ENCODE assay signal across 23 cellular contexts in genomic region chr13:30499338-30499737, GRCh38. TPM values are rescaled to one million over a fixed set of nuclear protein-coding genes. Genes with fewer than 3 reads are reported as not detected.
A peak's percentile ranks its signal among the peaks of the same experiment; 100 is the strongest.
DNase-seq lines count a peak whose midpoint lies in the region; ATAC-seq, FAIRE-seq and TF ChIP-seq lines count a peak whose summit lies in the region.
"Had no signal": no experiment of that assay in that cellular context is flagged by ENCODE, and none has a peak within 500 bp of the region (broad histone marks: within the 10 kb centered on the region; RNA-seq: fewer than 3 reads in every experiment).

No MANE protein-coding gene starts in this region.

- no peaks in the 10 kb centered on the region for H3K36me3 ChIP-seq in astrocyte (ENCODE audit: insufficient read depth, low read length)
- H3K36me3 ChIP-seq: MG63 had no signal

- no peaks in the 10 kb centered on the region for H3K79me2 ChIP-seq in astrocyte (ENCODE audit: insufficient read depth, low read length)

- H3K27me3 ChIP-seq in astrocyte (ENCODE audit: insufficient read depth, low read length): no peaks in the 10 kb centered on the region
- H3K27me3 ChIP-seq: MG63 had no signal

- H3K4me3 ChIP-seq in astrocyte (ENCODE audit: insufficient read depth, low read depth, low read length): no peak overlapping the region
- H3K4me3 ChIP-seq: MG63, PC-9 had no signal

- no peak overlapping the region for H3K4me2 ChIP-seq in astrocyte (ENCODE audit: low read length)
- H3K4me2 ChIP-seq: PC-9 had no signal

- no peak overlapping the region for H3K27ac ChIP-seq in astrocyte (ENCODE audit: low read depth, low read length)
- H3K27ac ChIP-seq: PC-9, RWPE1 had no signal

- H3K9ac ChIP-seq in astrocyte (ENCODE audit: low read length): no peak overlapping the region

- no peak overlapping the region for H2AFZ ChIP-seq in astrocyte (ENCODE audit: low read depth, low read length)
- H2AFZ ChIP-seq: PC-9 had no signal

- H3K4me1 Mint-ChIP-seq in stimulated activated naive CD8-positive, alpha-beta T cell treated with anti-CD3 and anti-CD28 coated beads, Interleukin-15, Interleukin-2, amounts not matched to agents 100 ng/mL and 50 ng/mL, for 24 hours (ENCODE audit: low read depth): peaks cover 10% of the 10 kb centered on the region
- H3K4me1 Mint-ChIP-seq in stimulated activated naive CD8-positive, alpha-beta T cell treated with anti-CD3 and anti-CD28 coated beads, Interleukin-15, amount 100 ng/mL, for 72 hours: peaks cover 6% of the 10 kb centered on the region
- peaks cover 9% of the 10 kb centered on the region for H3K4me1 Mint-ChIP-seq in astrocyte (ENCODE audit: low read depth, unreplicated experiment)
- peaks cover 4 to 15% of the 10 kb centered on the region in 2 donors for H3K4me1 Mint-ChIP-seq in stimulated activated naive B cell treated with anti-CD40 and anti-IgM and Interleukin-4, amounts not matched to agents 10 μg/mL and 1 μg/mL and 100 μg/mL, for 72 hours
- H3K4me1 Mint-ChIP-seq: B cell had no signal

- no peak for FAIRE-seq in astrocyte (lab: Jason Lieb, UNC)
- FAIRE-seq: A204.1 had no signal

- H3K9me3 ChIP-seq in astrocyte (ENCODE audit: insufficient read depth, low read depth, low read length): no peaks in the 10 kb centered on the region
- H3K9me3 ChIP-seq: MG63 had no signal

- no peaks in the 10 kb centered on the region for H3K36me3 Mint-ChIP-seq in stimulated activated naive CD8-positive, alpha-beta T cell treated with anti-CD3 and anti-CD28 coated beads, Interleukin-15, Interleukin-2, amounts not matched to agents 100 ng/mL and 50 ng/mL, for 24 hours (ENCODE audit: low read depth)
- H3K36me3 Mint-ChIP-seq in astrocyte (ENCODE audit: low read depth, unreplicated experiment): no peaks in the 10 kb centered on the region
- peaks cover 0 to 2% of the 10 kb centered on the region in 2 donors for H3K36me3 Mint-ChIP-seq in stimulated activated naive B cell treated with anti-CD40 and anti-IgM and Interleukin-4, amounts not matched to agents 10 μg/mL and 1 μg/mL and 100 μg/mL, for 72 hours

- DNase-seq in stimulated activated naive CD8-positive, alpha-beta T cell treated with anti-CD3 and anti-CD28 coated beads, Interleukin-15, amount 100 ng/mL, for 72 hours: no peak
- DNase-seq in MV-4-11 (lab: John Stamatoyannopoulos, UW) (peak; percentile 31), astrocyte (ENCODE audit: low read depth) (peak; percentile 8), NCI-H1048 (lab: John Stamatoyannopoulos, UW) (no peak)
- DNase-seq in stimulated activated naive B cell treated with anti-CD40 and anti-IgM and Interleukin-4, amounts not matched to agents 10 μg/mL and 1 μg/mL and 100 μg/mL, for 72 hours: no peak
- no peak for DNase-seq in activated CD4-positive, alpha-beta T cell treated with anti-CD3 and anti-CD28 coated beads, Interleukin-2, amount 50 U/mL, for 1 hour
- DNase-seq: CD4-positive, alpha-beta T cell; COR-L47; H7; MG63; NCI-H1694 treated with DMSO at 0.1 percent for 48 hours; NCI-H2081 treated with DMSO at 0.1 percent for 48 hours; NCI-H2171 treated with DMSO at 0.1 percent for 48 hours; NCI-H524 treated with DMSO at 0.1 percent for 48 hours; NCI-H82; PC-9; SHP77 treated with DMSO at 0.1 percent for 48 hours had no signal

- H3K27me3 Mint-ChIP-seq in stimulated activated naive CD8-positive, alpha-beta T cell treated with anti-CD3 and anti-CD28 coated beads, Interleukin-15, Interleukin-2, amounts not matched to agents 100 ng/mL and 50 ng/mL, for 24 hours: no peaks in the 10 kb centered on the region
- H3K27me3 Mint-ChIP-seq in stimulated activated naive CD8-positive, alpha-beta T cell treated with anti-CD3 and anti-CD28 coated beads, Interleukin-15, amount 100 ng/mL, for 72 hours: no peaks in the 10 kb centered on the region
- H3K27me3 Mint-ChIP-seq in astrocyte (ENCODE audit: low read depth, unreplicated experiment): no peaks in the 10 kb centered on the region
- no peaks in the 10 kb centered on the region for H3K27me3 Mint-ChIP-seq in stimulated activated naive B cell treated with anti-CD40 and anti-IgM and Interleukin-4, amounts not matched to agents 10 μg/mL and 1 μg/mL and 100 μg/mL, for 72 hours
- H3K27me3 Mint-ChIP-seq: B cell; CD4-positive, alpha-beta T cell had no signal

- TF ChIP-seq CTCF in astrocyte (IDR thresholded peaks at IDR 0.05; ENCODE audit: insufficient read depth, low read depth, low read length): no peak

- peak overlapping the region; percentile 57 for H3K27ac Mint-ChIP-seq in stimulated activated naive CD8-positive, alpha-beta T cell treated with anti-CD3 and anti-CD28 coated beads, Interleukin-15, Interleukin-2, amounts not matched to agents 100 ng/mL and 50 ng/mL, for 24 hours
- no peak overlapping the region for H3K27ac Mint-ChIP-seq in stimulated activated naive CD8-positive, alpha-beta T cell treated with anti-CD3 and anti-CD28 coated beads, Interleukin-15, amount 100 ng/mL, for 72 hours
- H3K27ac Mint-ChIP-seq in astrocyte (ENCODE audit: unreplicated experiment): no peak overlapping the region
- H3K27ac Mint-ChIP-seq in stimulated activated naive B cell treated with anti-CD40 and anti-IgM and Interleukin-4, amounts not matched to agents 10 μg/mL and 1 μg/mL and 100 μg/mL, for 72 hours: no peak overlapping the region
- H3K27ac Mint-ChIP-seq: B cell; CD4-positive, alpha-beta T cell had no signal

- H3K4me1 ChIP-seq in astrocyte (ENCODE audit: insufficient read depth, low read length): no peaks in the 10 kb centered on the region

- no peaks in the 10 kb centered on the region for H3K9me3 Mint-ChIP-seq in stimulated activated naive CD8-positive, alpha-beta T cell treated with anti-CD3 and anti-CD28 coated beads, Interleukin-15, Interleukin-2, amounts not matched to agents 100 ng/mL and 50 ng/mL, for 24 hours
- no peaks in the 10 kb centered on the region for H3K9me3 Mint-ChIP-seq in stimulated activated naive CD8-positive, alpha-beta T cell treated with anti-CD3 and anti-CD28 coated beads, Interleukin-15, amount 100 ng/mL, for 72 hours
- no peaks in the 10 kb centered on the region for H3K9me3 Mint-ChIP-seq in astrocyte (ENCODE audit: unreplicated experiment)
- H3K9me3 Mint-ChIP-seq in stimulated activated naive B cell treated with anti-CD40 and anti-IgM and Interleukin-4, amounts not matched to agents 10 μg/mL and 1 μg/mL and 100 μg/mL, for 72 hours: no peaks in the 10 kb centered on the region
- H3K9me3 Mint-ChIP-seq: CD4-positive, alpha-beta T cell had no signal

- no peak overlapping the region for H3K4me3 Mint-ChIP-seq in stimulated activated naive CD8-positive, alpha-beta T cell treated with anti-CD3 and anti-CD28 coated beads, Interleukin-15, Interleukin-2, amounts not matched to agents 100 ng/mL and 50 ng/mL, for 24 hours
- no peak overlapping the region for H3K4me3 Mint-ChIP-seq in stimulated activated naive CD8-positive, alpha-beta T cell treated with anti-CD3 and anti-CD28 coated beads, Interleukin-15, amount 100 ng/mL, for 72 hours
- H3K4me3 Mint-ChIP-seq in astrocyte (ENCODE audit: unreplicated experiment): no peak overlapping the region
- H3K4me3 Mint-ChIP-seq in stimulated activated naive B cell treated with anti-CD40 and anti-IgM and Interleukin-4, amounts not matched to agents 10 μg/mL and 1 μg/mL and 100 μg/mL, for 72 hours: no peak overlapping the region
- H3K4me3 Mint-ChIP-seq: B cell; CD4-positive, alpha-beta T cell had no signal

- H4K20me1 ChIP-seq in astrocyte (ENCODE audit: insufficient read depth, low read length): no peaks in the 10 kb centered on the region

- no peak for ATAC-seq in stimulated activated naive CD8-positive, alpha-beta T cell treated with anti-CD3 and anti-CD28 coated beads, Interleukin-15, amount 100 ng/mL, for 72 hours
- peak; percentile 50 to 65 for ATAC-seq in stimulated activated naive B cell treated with anti-CD40 and anti-IgM and Interleukin-4, amounts not matched to agents 10 μg/mL and 1 μg/mL and 100 μg/mL, for 72 hours (replicated peaks)
- no peak for ATAC-seq in GM19328 (IDR thresholded peaks at IDR 0.05; ENCODE audit: unreplicated experiment)
- ATAC-seq: SK-N-SH treated with all-trans-retinoic acid at 6 μM for 48 hours had no signal

RNA-seq across cellular contexts. Expression of gene HMGB1, which starts 33.6 kb away (rescaled TPM):
- 177 and 200 TPM in 2 replicates for total RNA-seq in astrocyte

Comparison
In these comparisons a context has a peak if more than half of its experiments do, and no peak if none do; other contexts are left out.
1. ATAC-seq: peak in stimulated activated naive B cell treated with anti-CD40 and anti-IgM and Interleukin-4, amounts not matched to agents 10 μg/mL and 1 μg/mL and 100 μg/mL, for 72 hours (2 of 2); none in stimulated activated naive CD8-positive, alpha-beta T cell treated with anti-CD3 and anti-CD28 coated beads, Interleukin-15, amount 100 ng/mL, for 72 hours (single experiment) and GM19328 (single experiment).
2. DNase-seq: peak in MV-4-11 (single experiment) and astrocyte (single experiment); none in stimulated activated naive CD8-positive, alpha-beta T cell treated with anti-CD3 and anti-CD28 coated beads, Interleukin-15, amount 100 ng/mL, for 72 hours (0 of 2), stimulated activated naive B cell treated with anti-CD40 and anti-IgM and Interleukin-4, amounts not matched to agents 10 μg/mL and 1 μg/mL and 100 μg/mL, for 72 hours (single experiment), activated CD4-positive, alpha-beta T cell treated with anti-CD3 and anti-CD28 coated beads, Interleukin-2, amount 50 U/mL, for 1 hour (single experiment) and NCI-H1048 (single experiment).